Comparison of ENCODE assay signal across 19 cellular contexts in genomic region chr4:36273276-36273675, GRCh38. TPM values are rescaled to one million over a fixed set of nuclear protein-coding genes. Genes with fewer than 3 reads are reported as not detected.
"Had no signal": no experiment of that assay in that cellular context is flagged by ENCODE, and none has a peak within 500 bp of the region (broad histone marks: within the 10 kb centered on the region; RNA-seq: fewer than 3 reads in every experiment).

No MANE protein-coding gene starts in this region.

- H3K9me3 Mint-ChIP-seq: activated B cell treated with CpG ODN at 0.5 μM for 24 hours; activated naive CD4-positive, alpha-beta T cell treated with anti-CD3 and anti-CD28 coated beads for 36 hours; activated T-helper 1 cell treated with anti-CD3 and anti-CD28 coated beads, Interleukin-12 subunit alpha, Interleukin-12 subunit beta, Interleukin-2, Interleukin-4 antibody, amounts not matched to agents 30 ng/mL and 10 ng/mL and 1 ng/mL, durations not matched to agents 14 hours and 24 hours and 36 hours; immature natural killer cell; memory B cell; nephron; stimulated activated naive B cell treated with anti-CD40 and anti-IgM and Interleukin-4, amounts not matched to agents 10 μg/mL and 1 μg/mL and 100 μg/mL, for 72 hours; T-helper 1 cell treated with Interleukin-12 subunit alpha and Interleukin-12 subunit beta and Interleukin-4 antibody, amounts not matched to agents 30 μg/mL and 1 μg/mL, for 36 hours had no signal

- H3K4me1 Mint-ChIP-seq: nephron had no signal

- DNase-seq: activated B cell treated with CpG ODN at 0.5 μM for 24 hours; activated CD4-positive, alpha-beta T cell treated with anti-CD3 and anti-CD28 coated beads, Interleukin-2, amount 50 U/mL, for 4 hours; activated naive CD4-positive, alpha-beta T cell treated with anti-CD3 and anti-CD28 coated beads for 36 hours; adrenal gland; effector memory CD4-positive, alpha-beta T cell; immature natural killer cell; spleen; stimulated activated CD4-positive, alpha-beta T cell treated with anti-CD3 and anti-CD28 coated beads, Interleukin-1b, Interleukin-23, amount 100 ng/mL, for 48 hours; stimulated activated naive B cell treated with anti-CD40 and anti-IgM and Interleukin-4, amounts not matched to agents 10 μg/mL and 1 μg/mL and 100 μg/mL, for 72 hours; substantia nigra; trophoblast cell had no signal

- H3K36me3 ChIP-seq: adrenal gland, prostate gland, spleen had no signal

- H3K4me1 ChIP-seq: adrenal gland, prostate gland had no signal

- H3K4me3 Mint-ChIP-seq: activated B cell treated with CpG ODN at 0.5 μM for 24 hours; activated naive CD4-positive, alpha-beta T cell treated with anti-CD3 and anti-CD28 coated beads for 36 hours; activated T-helper 1 cell treated with anti-CD3 and anti-CD28 coated beads, Interleukin-12 subunit alpha, Interleukin-12 subunit beta, Interleukin-2, Interleukin-4 antibody, amounts not matched to agents 30 ng/mL and 10 ng/mL and 1 ng/mL, durations not matched to agents 14 hours and 24 hours and 36 hours; immature natural killer cell; memory B cell; nephron; stimulated activated naive B cell treated with anti-CD40 and anti-IgM and Interleukin-4, amounts not matched to agents 10 μg/mL and 1 μg/mL and 100 μg/mL, for 72 hours; T-helper 1 cell treated with Interleukin-12 subunit alpha and Interleukin-12 subunit beta and Interleukin-4 antibody, amounts not matched to agents 30 μg/mL and 1 μg/mL, for 36 hours had no signal

- H3K27ac ChIP-seq: adrenal gland, prostate gland, spleen had no signal

- H3K27me3 Mint-ChIP-seq: activated B cell treated with CpG ODN at 0.5 μM for 24 hours; memory B cell; stimulated activated naive B cell treated with anti-CD40 and anti-IgM and Interleukin-4, amounts not matched to agents 10 μg/mL and 1 μg/mL and 100 μg/mL, for 72 hours had no signal

- H3K9me3 ChIP-seq: adrenal gland, prostate gland, spleen had no signal

- ATAC-seq: left lobe of liver; sciatic nerve; stimulated activated naive B cell treated with anti-CD40 and anti-IgM and Interleukin-4, amounts not matched to agents 10 μg/mL and 1 μg/mL and 100 μg/mL, for 72 hours had no signal

- H3K4me3 ChIP-seq: adrenal gland, prostate gland, spleen had no signal

- H3K36me3 Mint-ChIP-seq: immature natural killer cell, memory B cell had no signal

- H3K27me3 ChIP-seq: adrenal gland, spleen had no signal

- H3K27ac Mint-ChIP-seq: activated B cell treated with CpG ODN at 0.5 μM for 24 hours; activated naive CD4-positive, alpha-beta T cell treated with anti-CD3 and anti-CD28 coated beads for 36 hours; activated T-helper 1 cell treated with anti-CD3 and anti-CD28 coated beads, Interleukin-12 subunit alpha, Interleukin-12 subunit beta, Interleukin-2, Interleukin-4 antibody, amounts not matched to agents 30 ng/mL and 10 ng/mL and 1 ng/mL, durations not matched to agents 14 hours and 24 hours and 36 hours; immature natural killer cell; memory B cell; nephron; stimulated activated naive B cell treated with anti-CD40 and anti-IgM and Interleukin-4, amounts not matched to agents 10 μg/mL and 1 μg/mL and 100 μg/mL, for 72 hours; T-helper 1 cell treated with Interleukin-12 subunit alpha and Interleukin-12 subunit beta and Interleukin-4 antibody, amounts not matched to agents 30 μg/mL and 1 μg/mL, for 36 hours had no signal

RNA-seq across cellular contexts. Expression of gene DTHD1, which starts 8.1 kb away (rescaled TPM):
- total RNA-seq: activated B cell treated with CpG ODN at 0.5 μM for 24 hours, epithelial cell of proximal tubule had no signal
